8 cellular contexts compared by ENCODE assay signal in the genomic region with DNA sequence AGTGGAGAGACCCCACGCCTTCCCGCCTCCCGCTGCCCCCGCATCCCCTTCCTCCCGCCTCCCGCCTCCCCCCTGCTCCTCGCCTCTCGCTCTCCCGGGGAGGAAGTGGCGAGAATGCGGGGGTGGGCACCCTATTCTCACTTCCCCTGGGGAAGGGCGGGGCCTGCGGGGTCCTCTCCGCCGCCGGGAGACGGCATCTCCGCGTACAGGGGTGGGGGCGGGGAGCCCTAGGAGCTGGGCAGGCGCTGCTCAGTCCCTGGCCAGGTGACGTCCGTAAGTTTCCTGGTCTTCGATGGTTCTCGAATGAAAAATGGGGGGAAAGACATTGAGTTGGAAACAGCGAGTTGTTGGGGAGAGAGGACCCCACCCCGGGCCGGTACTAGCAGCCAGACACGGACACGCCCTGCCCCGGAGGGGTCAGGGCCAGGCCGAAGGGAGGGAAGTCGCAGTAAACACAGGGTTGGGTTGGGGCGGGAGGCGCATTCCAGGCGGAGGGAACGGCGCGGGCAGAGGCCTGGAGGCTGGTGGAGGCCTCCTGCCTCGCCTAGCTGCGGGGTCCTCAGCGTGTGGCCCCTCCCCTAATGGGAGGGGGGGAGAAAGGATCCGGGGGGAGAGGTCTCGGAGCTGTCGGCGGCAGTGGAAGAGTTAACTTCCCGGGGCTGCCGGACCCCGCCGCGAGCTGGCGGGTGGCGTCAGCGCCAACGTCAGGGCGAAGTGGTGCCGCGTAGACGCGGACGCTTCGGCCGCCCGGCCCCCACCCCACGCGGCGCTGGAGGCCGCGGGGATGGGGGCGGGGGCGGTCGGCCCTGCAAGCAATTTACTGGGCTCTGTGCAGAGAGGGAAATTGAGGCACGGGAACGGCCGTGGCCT. TPM values are rescaled to one million over a fixed set of nuclear protein-coding genes. Genes with fewer than 3 reads are reported as not detected.
DNase-seq lines count a peak whose midpoint lies in the region; ATAC-seq and TF ChIP-seq lines count a peak whose summit lies in the region.

No MANE protein-coding gene starts in this region.

- H3K27me3 ChIP-seq in osteoblast (ENCODE audit: insufficient read depth, low read length) (no peaks in the 10 kb centered on the region), tibial nerve (no peaks in the 10 kb centered on the region)

- H3K9me3 ChIP-seq in SK-N-MC (ENCODE audit: low read depth, low read length) (no peaks in the 10 kb centered on the region), osteoblast (ENCODE audit: low read depth, low read length) (no peaks in the 10 kb centered on the region), tibial nerve (no peaks in the 10 kb centered on the region)

- H3K36me3 Mint-ChIP-seq in activated naive CD4-positive, alpha-beta T cell treated with anti-CD3 and anti-CD28 coated beads, Interleukin-2, amount 50 U/mL, for 72 hours: peaks cover 11 to 12% of the 10 kb centered on the region in 2 donors

- 0 to 1% methylated on average over 47 to 49 of the region's 75 CpGs for WGBS in tibial nerve, 2 donors

- no peaks in the 10 kb centered on the region for H3K79me2 ChIP-seq in osteoblast (ENCODE audit: insufficient read depth, low read length)

- peak overlapping the region; percentile 97 to 98 for H3K27ac Mint-ChIP-seq in activated naive CD4-positive, alpha-beta T cell treated with anti-CD3 and anti-CD28 coated beads, Interleukin-2, amount 50 U/mL, for 72 hours

- DNase-seq in SHP77 (lab: John Stamatoyannopoulos, UW) (peak; percentile 35 to 61), SHP77 treated with DMSO at 0.1 percent for 48 hours (lab: John Stamatoyannopoulos, UW) (no peak), SK-N-MC (ENCODE audit: low read depth, low spot score) (no peak), Right ventricle myocardium inferior (ENCODE audit: missing footprints) (peak; percentile 94), osteoblast (ENCODE audit: insufficient read length, low spot score, missing footprints) (peak; percentile 96), tibial nerve (ENCODE audit: low spot score in 2 of 2) (peak; percentile 71 to 77)
- peak; percentile 79 to 88 for DNase-seq in activated naive CD4-positive, alpha-beta T cell treated with anti-CD3 and anti-CD28 coated beads, Interleukin-2, amount 50 U/mL, for 72 hours (ENCODE audit: low spot score in 2 of 2)

- TF ChIP-seq CTCF in osteoblast (IDR thresholded peaks at IDR 0.05; ENCODE audit: extremely low read depth, low read depth, low read length) (no peak), tibial nerve (IDR thresholded peaks at IDR 0.05) (peak in 2 of 5 experiments; percentile 14 to 38)

- no peaks in the 10 kb centered on the region for H4K20me1 ChIP-seq in osteoblast (ENCODE audit: insufficient read depth, low read length)

- H3K9me3 Mint-ChIP-seq in activated naive CD4-positive, alpha-beta T cell treated with anti-CD3 and anti-CD28 coated beads, Interleukin-2, amount 50 U/mL, for 72 hours: peaks cover 7 to 11% of the 10 kb centered on the region in 2 donors

- H3K4me1 ChIP-seq in osteoblast (ENCODE audit: insufficient read depth, low read length): peaks cover 21% of the 10 kb centered on the region
- H3K4me1 ChIP-seq in tibial nerve: peaks cover 0 to 54% (median 24%) of the 10 kb centered on the region in 4 donors

- peak overlapping the region; percentile 98 for H3K4me2 ChIP-seq in osteoblast (ENCODE audit: insufficient read depth, low read length)

- peak; percentile 74 to 95 for TF ChIP-seq EP300 in tibial nerve (IDR thresholded peaks at IDR 0.05)

- ATAC-seq in HG03354 (IDR thresholded peaks at IDR 0.05; ENCODE audit: poor library complexity, severe bottlenecking, unreplicated experiment) (peak; percentile 46), Right ventricle myocardium inferior (peak; percentile 81)
- peak; percentile 10 to 46 for ATAC-seq in activated naive CD4-positive, alpha-beta T cell treated with anti-CD3 and anti-CD28 coated beads, Interleukin-2, amount 50 U/mL, for 72 hours

- H3K9ac ChIP-seq in SK-N-MC (ENCODE audit: insufficient read length): peak overlapping the region; percentile 89

- H3K27ac ChIP-seq in SK-N-MC: peak overlapping the region; percentile 94
- peak overlapping the region; percentile 94 for H3K27ac ChIP-seq in osteoblast (ENCODE audit: low read depth, low read length)
- H3K27ac ChIP-seq in tibial nerve: peak overlapping the region; percentile 96 to 100 (median 98)

- H2AFZ ChIP-seq in osteoblast (ENCODE audit: low read length): peak overlapping the region; percentile 65

- intact Hi-C loops in Right ventricle myocardium inferior (cut with DNase I): loop anchor here (1.0 kb wide), 1 partner anchor 10 kb away; no protein-coding TSS in a partner anchor

- H3K4me3 ChIP-seq in SK-N-MC (peak overlapping the region; percentile 80), osteoblast (ENCODE audit: insufficient read depth, low read length) (peak overlapping the region; percentile 83), tibial nerve (peak overlapping the region; percentile 67 to 92 (median 74))

- TF ChIP-seq POLR2A in tibial nerve (IDR thresholded peaks at IDR 0.05): peak; percentile 68 to 77

- H3K36me3 ChIP-seq in SK-N-MC (ENCODE audit: insufficient read depth, low read length) (no peaks in the 10 kb centered on the region), osteoblast (ENCODE audit: insufficient read depth, low read length) (no peaks in the 10 kb centered on the region), tibial nerve (no peaks in the 10 kb centered on the region)

RNA-seq across cellular contexts. Expression of gene JUND, which starts 10.4 kb away (rescaled TPM):
- total RNA-seq in activated naive CD4-positive, alpha-beta T cell treated with anti-CD3 and anti-CD28 coated beads, Interleukin-2, amount 50 U/mL, for 72 hours: 100 to 1,000 TPM; 213 to 255 TPM
- total RNA-seq in Right ventricle myocardium inferior: 113 TPM
- 170 and 172 TPM in 2 replicates for total RNA-seq in osteoblast
- 100 to 1,000 TPM; 309 to 553 (median 486) TPM for total RNA-seq in tibial nerve

RNA-seq across cellular contexts. Expression of gene IQCN, which starts 17.6 kb away (rescaled TPM):
- total RNA-seq in activated naive CD4-positive, alpha-beta T cell treated with anti-CD3 and anti-CD28 coated beads, Interleukin-2, amount 50 U/mL, for 72 hours: 1 to 10 TPM in 1 of 2 donors, under 1 TPM in 1; 0.45 to 1.5 TPM
- total RNA-seq in Right ventricle myocardium inferior (0.43 TPM), osteoblast (2.5 and 3.5 TPM in 2 replicates), tibial nerve (10 to 100 TPM in 2 of 4 donors, 1 to 10 TPM in 2; 2.3 to 11.4 (median 8.2) TPM)

RNA-seq across cellular contexts. Expression of gene LSM4, which starts 31.1 kb away (rescaled TPM):
- 100 to 1,000 TPM; 280 to 379 TPM for total RNA-seq in activated naive CD4-positive, alpha-beta T cell treated with anti-CD3 and anti-CD28 coated beads, Interleukin-2, amount 50 U/mL, for 72 hours
- 106 TPM for total RNA-seq in Right ventricle myocardium inferior
- total RNA-seq in osteoblast: 74.3 and 74.6 TPM in 2 replicates
- 100 to 1,000 TPM in 3 of 4 donors, 10 to 100 TPM in 1; 70.4 to 167 (median 156) TPM for total RNA-seq in tibial nerve

RNA-seq across cellular contexts. Expression of gene PGPEP1, which starts 48.6 kb away (rescaled TPM):
- total RNA-seq in activated naive CD4-positive, alpha-beta T cell treated with anti-CD3 and anti-CD28 coated beads, Interleukin-2, amount 50 U/mL, for 72 hours: 10 to 100 TPM; 38.3 to 47.2 TPM
- total RNA-seq in Right ventricle myocardium inferior (29.3 TPM), osteoblast (31.1 and 56.3 TPM in 2 replicates), tibial nerve (10 to 100 TPM; 15.9 to 27.9 (median 20.1) TPM)

Comparison
In these comparisons a context has a peak if more than half of its experiments do, and no peak if none do; other contexts are left out.
1. DNase-seq: peak in SHP77 (2 of 2), activated naive CD4-positive, alpha-beta T cell treated with anti-CD3 and anti-CD28 coated beads, Interleukin-2, amount 50 U/mL, for 72 hours (2 of 2), Right ventricle myocardium inferior (single experiment), osteoblast (single experiment) and tibial nerve (2 of 2); none in SHP77 treated with DMSO at 0.1 percent for 48 hours (single experiment) and SK-N-MC (single experiment).
2. ATAC-seq: peak in every context shown above with its lines; median percentile 81 in Right ventricle myocardium inferior; 46 in HG03354; 28 in activated naive CD4-positive, alpha-beta T cell treated with anti-CD3 and anti-CD28 coated beads, Interleukin-2, amount 50 U/mL, for 72 hours.
3. Peak in every context shown above with its lines, with median percentiles within 50 percentile points of each other: H3K27ac ChIP-seq and H3K4me3 ChIP-seq.